In genomic region chr1:165395522-165396300, GRCh38 we compare ENCODE assay signal across 19 cellular contexts. TPM values are rescaled to one million over a fixed set of nuclear protein-coding genes. Genes with fewer than 3 reads are reported as not detected.
DNase-seq lines count a peak whose midpoint lies in the region; ATAC-seq and TF ChIP-seq lines count a peak whose summit lies in the region.
"Had no signal": no experiment of that assay in that cellular context is flagged by ENCODE, and none has a peak within 500 bp of the region (broad histone marks: within the 10 kb centered on the region; RNA-seq: fewer than 3 reads in every experiment).

No MANE protein-coding gene starts in this region.

- no TSS peak for BruUV-seq in mammary epithelial cell (replicated peaks; lab: Mats Ljungman, UMichigan)
- BruUV-seq in MCF 10A (replicated peaks; lab: Mats Ljungman, UMichigan): no TSS peak

- no peaks in the 10 kb centered on the region for H3K79me2 ChIP-seq in mammary epithelial cell (ENCODE audit: insufficient read depth, low read length)

- H2AFZ ChIP-seq in mammary epithelial cell (ENCODE audit: low read depth, low read length): no peak overlapping the region
- H2AFZ ChIP-seq: GM23248 had no signal

- dilution Hi-C loops in mammary epithelial cell (cut with HindIII; ENCODE audit: low sequenced_read_pairs): loop anchor here (10.0 kb wide), 1 partner anchor 199 kb away; no protein-coding TSS in a partner anchor

- intact Hi-C loops in mammary epithelial cell (cut with micrococcal nuclease): no loop called here
- intact Hi-C loops in MCF 10A (cut with micrococcal nuclease): loop anchor here (10.0 kb wide), 1 partner anchor 319 kb away; no protein-coding TSS in a partner anchor
- intact Hi-C loops in left cardiac atrium (cut with DNase I): loop anchor here in 1 of 2 donors (10.0 kb wide), 1 partner anchor 519 kb away; no protein-coding TSS in a partner anchor
- intact Hi-C loops in activated CD8-positive, alpha-beta T cell treated with anti-CD3 and anti-CD28 coated beads for 36 hours (cut with micrococcal nuclease): loop anchor here (10.0 kb wide), 1 partner anchor 519 kb away; no protein-coding TSS in a partner anchor

- H3K36me3 Mint-ChIP-seq in MCF 10A (ENCODE audit: insufficient read depth, unreplicated experiment): no peaks in the 10 kb centered on the region
- peaks cover 2% of the 10 kb centered on the region for H3K36me3 Mint-ChIP-seq in activated CD8-positive, alpha-beta T cell treated with anti-CD3 and anti-CD28 coated beads for 36 hours (ENCODE audit: low read depth)

- WGBS in mammary epithelial cell (ENCODE audit: low coverage, missing lambda C conversion rate): 77% methylated on average over 4 of the region's 4 CpGs

- in situ Hi-C loops in mammary epithelial cell (cut with MboI; ENCODE audit: low sequenced_read_pairs in 2 of 2): loop anchor here in 1 of 2 donors (25.0 kb wide), 1 partner anchor 517 kb away; no protein-coding TSS in a partner anchor

- TF ChIP-seq CTCF in mammary epithelial cell (conservative IDR thresholded peaks at IDR 0.05 in 1 of 2, IDR thresholded peaks at IDR 0.05 in 1 of 2; ENCODE audit: extremely low read depth in 1 of 2, insufficient read depth in 1 of 2, low read depth in 1 of 2, low read length in 2 of 2) (no peak), MCF 10A (IDR thresholded peaks at IDR 0.05; ENCODE audit: unreplicated experiment) (no peak)
- TF ChIP-seq CTCF in activated CD8-positive, alpha-beta T cell treated with anti-CD3 and anti-CD28 coated beads for 36 hours (IDR thresholded peaks at IDR 0.05): no peak

- peaks cover 29% of the 10 kb centered on the region for H3K27me3 ChIP-seq in mammary epithelial cell (ENCODE audit: insufficient read depth, low read length)

- H3K4me3 ChIP-seq in mammary epithelial cell (replicated peaks in 1 of 3; ENCODE audit: insufficient read depth in 1 of 3, low read depth in 2 of 3, low read length in 3 of 3): no peak overlapping the region
- H3K4me3 ChIP-seq: GM23248, thoracic aorta had no signal

- peaks cover 55% of the 10 kb centered on the region for H3K27me3 Mint-ChIP-seq in MCF 10A (ENCODE audit: insufficient read depth, unreplicated experiment)
- H3K27me3 Mint-ChIP-seq in activated CD8-positive, alpha-beta T cell treated with anti-CD3 and anti-CD28 coated beads for 36 hours: peaks cover 62% of the 10 kb centered on the region

- CTCF ChIA-PET in mammary epithelial cell (lab: Charles Lee; ENCODE audit: low non-redundant PET): interaction anchor here (0.6 kb wide), 1 partner anchor 12 kb away, joined by 3 read pairs; no protein-coding TSS in a partner anchor
- CTCF ChIA-PET in MCF 10A (lab: Yijun Ruan, JAX): interaction anchor here (0.7 to 11.8 kb wide), 9 partner anchors 12 to 376 kb away, joined by 3 to 557 read pairs (median 67); no protein-coding TSS in a partner anchor
- CTCF ChIA-PET in activated CD8-positive, alpha-beta T cell treated with anti-CD3 and anti-CD28 coated beads for 36 hours (lab: Charles Lee): interaction anchor here (0.7 to 2.0 kb wide), 4 partner anchors 8 to 201 kb away, joined by 3 to 11 read pairs (median 3); no protein-coding TSS in a partner anchor

- H4K20me1 ChIP-seq in mammary epithelial cell (ENCODE audit: insufficient read depth, low read length): peaks cover 2% of the 10 kb centered on the region

- no peak overlapping the region for H3K4me3 Mint-ChIP-seq in MCF 10A (ENCODE audit: unreplicated experiment)
- no peak overlapping the region for H3K4me3 Mint-ChIP-seq in activated CD8-positive, alpha-beta T cell treated with anti-CD3 and anti-CD28 coated beads for 36 hours

- POLR2A ChIA-PET in MCF 10A (lab: Yijun Ruan, JAX): interaction anchor here (0.9 to 1.0 kb wide), 2 partner anchors 197 to 203 kb away, joined by 3 read pairs; no protein-coding TSS in a partner anchor
- POLR2A ChIA-PET in activated CD8-positive, alpha-beta T cell treated with anti-CD3 and anti-CD28 coated beads for 36 hours (lab: Charles Lee): interaction anchor here (1.1 kb wide), 1 partner anchor 9 kb away, joined by 3 read pairs; no protein-coding TSS in a partner anchor

- DNase-seq in mammary epithelial cell (peak; percentile 17), MCF 10A (ENCODE audit: unreplicated experiment) (no peak), NCI-H510A treated with DMSO at 0.1 percent for 48 hours (lab: John Stamatoyannopoulos, UW) (peak; percentile 37), T1000 (lab: John Stamatoyannopoulos, UW) (no peak), left cardiac atrium (no peak), activated gamma-delta T cell (lab: John Stamatoyannopoulos, UW) (no peak)
- DNase-seq in activated CD8-positive, alpha-beta T cell treated with anti-CD3 and anti-CD28 coated beads for 36 hours: no peak
- DNase-seq: activated CD8-positive, alpha-beta memory T cell treated with anti-CD3 and anti-CD28 coated beads for 24 hours; GF-D8; GM23248; NCI-H146; OCI-M1; stimulated activated CD4-positive, alpha-beta T cell treated with anti-CD3 and anti-CD28 coated beads, Interleukin-4, amount 100 ng/mL, for 1 hour had no signal

- no peak overlapping the region for H3K27ac Mint-ChIP-seq in MCF 10A (ENCODE audit: low read depth, unreplicated experiment)
- H3K27ac Mint-ChIP-seq in activated CD8-positive, alpha-beta T cell treated with anti-CD3 and anti-CD28 coated beads for 36 hours: no peak overlapping the region
- H3K27ac Mint-ChIP-seq: activated T-helper 2 cell treated with anti-CD3 and anti-CD28 coated beads, Interferon-gamma antibody, Interleukin-2, Interleukin-4, amounts not matched to agents 10 μg/mL and 5 μg/mL and 100 μg/mL, durations not matched to agents 14 hours and 24 hours and 36 hours had no signal

- peaks cover 18% of the 10 kb centered on the region for H3K4me1 Mint-ChIP-seq in MCF 10A (ENCODE audit: insufficient read depth, unreplicated experiment)
- peaks cover 9% of the 10 kb centered on the region for H3K4me1 Mint-ChIP-seq in activated CD8-positive, alpha-beta T cell treated with anti-CD3 and anti-CD28 coated beads for 36 hours (ENCODE audit: low read depth)

- ATAC-seq in HG03442 (IDR thresholded peaks at IDR 0.05; ENCODE audit: unreplicated experiment) (peak; percentile 48), left cardiac atrium (no peak)
- ATAC-seq in activated CD8-positive, alpha-beta T cell treated with anti-CD3 and anti-CD28 coated beads for 36 hours: no peak
- ATAC-seq: sciatic nerve had no signal

- H3K4me2 ChIP-seq in mammary epithelial cell (ENCODE audit: insufficient read depth, low read depth, low read length): no peak overlapping the region

- no peaks in the 10 kb centered on the region for H3K9me3 Mint-ChIP-seq in MCF 10A (ENCODE audit: unreplicated experiment)
- no peaks in the 10 kb centered on the region for H3K9me3 Mint-ChIP-seq in activated CD8-positive, alpha-beta T cell treated with anti-CD3 and anti-CD28 coated beads for 36 hours
- H3K9me3 Mint-ChIP-seq: activated T-helper 2 cell treated with anti-CD3 and anti-CD28 coated beads, Interferon-gamma antibody, Interleukin-2, Interleukin-4, amounts not matched to agents 10 μg/mL and 5 μg/mL and 100 μg/mL, durations not matched to agents 14 hours and 24 hours and 36 hours had no signal

- no peaks in the 10 kb centered on the region for H3K36me3 ChIP-seq in mammary epithelial cell (ENCODE audit: insufficient read depth, low read length)
- H3K36me3 ChIP-seq: thoracic aorta had no signal

- H3K9me3 ChIP-seq in mammary epithelial cell (replicated peaks; ENCODE audit: insufficient read depth, low read length): no peaks in the 10 kb centered on the region
- H3K9me3 ChIP-seq: thoracic aorta had no signal

- H3K9ac ChIP-seq in mammary epithelial cell (ENCODE audit: insufficient read depth, low read length): no peak overlapping the region
- H3K9ac ChIP-seq: GM23248 had no signal

- H3K4me1 ChIP-seq in mammary epithelial cell (ENCODE audit: insufficient read depth, low read length): peaks cover 6% of the 10 kb centered on the region

- no peak overlapping the region for H3K27ac ChIP-seq in mammary epithelial cell (ENCODE audit: insufficient read depth, low read depth, low read length)
- H3K27ac ChIP-seq: GM23248, thoracic aorta had no signal

RNA-seq across cellular contexts. Expression of gene LMX1A, which starts 39.2 kb away (rescaled TPM):
- total RNA-seq in mammary epithelial cell (not detected), MCF 10A (2022) (not detected in 2 replicates), left cardiac atrium (under 1 TPM in 1 of 2 donors, not detected in 1; 0.09 TPM)
- polyA plus RNA-seq in mammary epithelial cell: not detected
- polyA minus RNA-seq in mammary epithelial cell: not detected
- total RNA-seq in activated CD8-positive, alpha-beta T cell treated with anti-CD3 and anti-CD28 coated beads for 36 hours: not detected
- total RNA-seq: activated T-helper 2 cell treated with anti-CD3 and anti-CD28 coated beads, Interferon-gamma antibody, Interleukin-2, Interleukin-4, amounts not matched to agents 10 μg/mL and 5 μg/mL and 100 μg/mL, durations not matched to agents 14 hours and 24 hours and 36 hours; chondrocyte; glomerular endothelial cell; GM23248 had no signal
- polyA plus RNA-seq: GM23248 had no signal

RNA-seq across cellular contexts. Expression of gene RXRG, which starts 49.2 kb away (rescaled TPM):
- total RNA-seq in mammary epithelial cell (not detected), MCF 10A (2022) (not detected in 2 replicates), left cardiac atrium (1 to 10 TPM; 2.4 to 5.3 TPM)
- polyA plus RNA-seq in mammary epithelial cell: not detected
- not detected for polyA minus RNA-seq in mammary epithelial cell
- total RNA-seq in activated CD8-positive, alpha-beta T cell treated with anti-CD3 and anti-CD28 coated beads for 36 hours: not detected
- total RNA-seq: activated T-helper 2 cell treated with anti-CD3 and anti-CD28 coated beads, Interferon-gamma antibody, Interleukin-2, Interleukin-4, amounts not matched to agents 10 μg/mL and 5 μg/mL and 100 μg/mL, durations not matched to agents 14 hours and 24 hours and 36 hours; chondrocyte; glomerular endothelial cell; GM23248 had no signal
- polyA plus RNA-seq: GM23248 had no signal

Comparison
In these comparisons a context has a peak if more than half of its experiments do, and no peak if none do; other contexts are left out.
1. DNase-seq: peak in mammary epithelial cell (single experiment) and NCI-H510A treated with DMSO at 0.1 percent for 48 hours (single experiment); none in MCF 10A (single experiment), T1000 (single experiment), left cardiac atrium (single experiment), activated CD8-positive, alpha-beta T cell treated with anti-CD3 and anti-CD28 coated beads for 36 hours (single experiment) and activated gamma-delta T cell (single experiment).